In genomic region chr2:168184896-168185513, GRCh38 we compare ENCODE assay signal across 1 cellular context.
TF ChIP-seq lines count a peak whose summit lies in the region.

No MANE protein-coding gene starts in this region.

TF ChIP-seq in HepG2, 621 proteins besides CTCF, POLR2A, EP300 and RAD21 (continued from another document):
- 0 out of 2 replicates have a peak, but pooled peaks have one; percentile 7 for TF ChIP-seq ZNF280D (CRISPR knock-in tag; IDR thresholded peaks at IDR 0.05)
- TF ChIP-seq PCBP2 (optimal IDR thresholded peaks at IDR 0.05; ENCODE audit: low read depth, low read length, poor library complexity, severe bottlenecking), result no peak
- no peak for TF ChIP-seq ZNF333 (CRISPR knock-in tag; IDR thresholded peaks at IDR 0.05; ENCODE audit: borderline replicate concordance)
- no peak for TF ChIP-seq HES4 (CRISPR knock-in tag; IDR thresholded peaks at IDR 0.05; ENCODE audit: borderline replicate concordance)
- no peak for TF ChIP-seq TBP (CRISPR knock-in tag; IDR thresholded peaks at IDR 0.05)
- TF ChIP-seq HNRNPUL1 (IDR thresholded peaks at IDR 0.05; ENCODE audit: low read depth, low read length), result no peak
- TF ChIP-seq KMT2B (CRISPR knock-in tag; IDR thresholded peaks at IDR 0.05), result no peak
